17 cellular contexts compared by ENCODE assay signal in the genomic region with DNA sequence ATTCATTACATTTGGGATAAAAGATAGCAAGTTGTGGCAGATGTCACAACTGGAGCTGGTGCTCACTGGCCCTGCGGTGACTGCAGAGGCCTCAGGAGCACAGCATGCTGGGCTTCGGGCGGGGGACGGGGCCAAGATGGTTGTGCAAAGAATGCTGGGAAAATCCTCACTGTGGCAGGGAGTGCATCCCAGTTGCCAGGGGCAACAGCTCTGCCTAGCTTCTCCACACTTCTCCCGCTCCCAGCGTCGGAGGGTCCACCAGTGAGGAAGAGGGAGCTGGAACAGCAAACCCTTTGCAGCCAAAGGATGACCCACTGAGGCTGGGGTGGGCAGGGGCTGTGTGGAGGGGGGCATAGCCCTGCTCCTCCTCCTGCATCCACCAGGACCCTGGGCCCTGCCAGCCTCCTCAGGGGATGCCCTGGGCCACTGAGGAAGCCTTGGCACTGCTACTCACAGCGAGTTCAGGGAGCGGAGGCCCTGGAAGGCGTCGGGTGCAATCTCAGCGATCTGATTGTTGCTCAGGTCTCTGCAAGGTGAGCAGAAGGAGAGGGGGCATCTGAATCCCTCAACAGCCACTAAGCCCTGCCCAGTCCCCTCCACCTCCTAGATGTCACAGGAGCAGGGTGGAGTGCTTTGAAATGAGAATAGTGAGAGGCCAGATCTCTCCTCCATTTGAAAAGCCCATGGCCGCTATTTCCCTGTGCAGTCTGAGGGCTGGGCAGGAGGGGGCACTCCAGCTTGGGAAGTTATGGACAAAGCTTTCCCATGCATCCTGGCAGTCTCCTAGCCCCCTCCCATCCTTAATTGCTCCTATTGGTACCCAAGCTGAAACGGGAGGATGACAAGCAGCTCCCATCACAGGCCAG.
DNase-seq lines count a peak whose midpoint lies in the region; ATAC-seq and TF ChIP-seq lines count a peak whose summit lies in the region.
"Had no signal": no experiment of that assay in that cellular context is flagged by ENCODE, and none has a peak within 500 bp of the region (broad histone marks: within the 10 kb centered on the region; RNA-seq: fewer than 3 reads in every experiment).

No MANE protein-coding gene starts in this region.

- peaks cover 6% of the 10 kb centered on the region for H3K4me1 Mint-ChIP-seq in neural progenitor cell
- H3K4me1 Mint-ChIP-seq: activated CD4-positive, alpha-beta T cell treated with anti-CD3 and anti-CD28 coated beads, Interleukin-2, amount 10 ng/mL, durations not matched to agents 24 days and 14 days; naive thymus-derived CD8-positive, alpha-beta T cell had no signal

- no peak overlapping the region for H3K27ac Mint-ChIP-seq in neural progenitor cell
- H3K27ac Mint-ChIP-seq: activated CD4-positive, alpha-beta T cell treated with anti-CD3 and anti-CD28 coated beads, Interleukin-2, amount 10 ng/mL, durations not matched to agents 24 days and 14 days; naive thymus-derived CD8-positive, alpha-beta T cell had no signal

- TF ChIP-seq CTCF in dorsolateral prefrontal cortex (IDR thresholded peaks at IDR 0.05 in 54 of 56, conservative IDR thresholded peaks at IDR 0.05 in 2 of 56; ENCODE audit: low read depth in 1 of 56, partially characterized antibody in 56 of 56) (no peak), neural progenitor cell (IDR thresholded peaks at IDR 0.05) (peak; percentile 57)

- H3K9me3 ChIP-seq in neural progenitor cell (ENCODE audit: low read depth) = no peaks in the 10 kb centered on the region
- H3K9me3 ChIP-seq: lower lobe of right lung had no signal

- DNase-seq in G401 (ENCODE audit: low spot score) = peak; percentile 93
- peak; percentile 85 for DNase-seq in SK-N-DZ (ENCODE audit: low spot score)
- DNase-seq in dorsolateral prefrontal cortex = peak in 9 of 10 donors; percentile 33 to 84 (median 74)
- DNase-seq in neural progenitor cell (ENCODE audit: low spot score) = peak; percentile 64
- no peak for DNase-seq in activated naive CD4-positive, alpha-beta T cell treated with Interleukin-2 at 50 U/mL for 16 hours
- DNase-seq in AG08395 (ENCODE audit: low spot score) = no peak
- no peak for DNase-seq in DMS153 treated with DMSO at 0.1 percent for 48 hours (lab: John Stamatoyannopoulos, UW; ENCODE audit: unreplicated experiment)
- DNase-seq: activated CD4-positive, alpha-beta T cell treated with anti-CD3 and anti-CD28 coated beads, Interleukin-2, amount 10 ng/mL, durations not matched to agents 24 days and 14 days; activated naive CD4-positive, alpha-beta T cell; COR-L47; GF-D8; lower lobe of right lung; naive thymus-derived CD8-positive, alpha-beta T cell; NCI-H1930; NCI-H524 treated with DMSO at 0.1 percent for 48 hours had no signal

- H3K79me2 ChIP-seq in neural progenitor cell (ENCODE audit: low read depth) = no peaks in the 10 kb centered on the region

- no peaks in the 10 kb centered on the region for H3K9me3 Mint-ChIP-seq in neural progenitor cell
- H3K9me3 Mint-ChIP-seq: activated CD4-positive, alpha-beta T cell treated with anti-CD3 and anti-CD28 coated beads, Interleukin-2, amount 10 ng/mL, durations not matched to agents 24 days and 14 days; naive thymus-derived CD8-positive, alpha-beta T cell had no signal

- peak overlapping the region in 56 of 59 donors; percentile 11 to 86 (median 70) for H3K27ac ChIP-seq in dorsolateral prefrontal cortex
- H3K27ac ChIP-seq in neural progenitor cell = no peak overlapping the region
- H3K27ac ChIP-seq: cardiac muscle cell, lower lobe of right lung had no signal

- no peaks in the 10 kb centered on the region for H4K20me1 ChIP-seq in neural progenitor cell (ENCODE audit: low read depth)

- H3K4me1 ChIP-seq in neural progenitor cell = peaks cover 8% of the 10 kb centered on the region
- H3K4me1 ChIP-seq: lower lobe of right lung had no signal

- no peak for ATAC-seq in HG03135 (IDR thresholded peaks at IDR 0.05; ENCODE audit: unreplicated experiment)
- ATAC-seq: naive thymus-derived CD8-positive, alpha-beta T cell had no signal

- H3K27me3 ChIP-seq in dorsolateral prefrontal cortex (no peaks in the 10 kb centered on the region), neural progenitor cell (no peaks in the 10 kb centered on the region)
- H3K27me3 ChIP-seq: cardiac muscle cell had no signal

- no peak overlapping the region for H3K4me2 ChIP-seq in neural progenitor cell

- no peak overlapping the region for H3K4me3 ChIP-seq in dorsolateral prefrontal cortex
- H3K4me3 ChIP-seq in neural progenitor cell = no peak overlapping the region
- H3K4me3 ChIP-seq: cardiac muscle cell, lower lobe of right lung had no signal

- peaks cover 13% of the 10 kb centered on the region for H3K27me3 Mint-ChIP-seq in neural progenitor cell (ENCODE audit: insufficient read depth, low read depth)
- H3K27me3 Mint-ChIP-seq: activated CD4-positive, alpha-beta T cell treated with anti-CD3 and anti-CD28 coated beads, Interleukin-2, amount 10 ng/mL, durations not matched to agents 24 days and 14 days had no signal

- in situ Hi-C loops in G401 (cut with HindIII; ENCODE audit: low sequenced_read_pairs) = no loop called here

- H3F3A ChIP-seq in neural progenitor cell (ENCODE audit: low read depth) = no peaks in the 10 kb centered on the region

- no peak overlapping the region for H3K9ac ChIP-seq in neural progenitor cell

- intact Hi-C loops in dorsolateral prefrontal cortex (cut with DNase I) = no loop called here

- H2AFZ ChIP-seq in neural progenitor cell (replicated peaks) = no peak overlapping the region

- no peak overlapping the region for H3K4me3 Mint-ChIP-seq in neural progenitor cell
- H3K4me3 Mint-ChIP-seq: activated CD4-positive, alpha-beta T cell treated with anti-CD3 and anti-CD28 coated beads, Interleukin-2, amount 10 ng/mL, durations not matched to agents 24 days and 14 days; naive thymus-derived CD8-positive, alpha-beta T cell had no signal

- no peaks in the 10 kb centered on the region for H3K36me3 ChIP-seq in neural progenitor cell
- H3K36me3 ChIP-seq: cardiac muscle cell, lower lobe of right lung had no signal

- H3K36me3 Mint-ChIP-seq in neural progenitor cell = no peaks in the 10 kb centered on the region
- H3K36me3 Mint-ChIP-seq: naive thymus-derived CD8-positive, alpha-beta T cell had no signal

Comparison
In these comparisons a context has a peak if more than half of its experiments do, and no peak if none do; other contexts are left out.
1. DNase-seq: peak in G401 (single experiment), SK-N-DZ (single experiment), dorsolateral prefrontal cortex (9 of 10) and neural progenitor cell (single experiment); none in activated naive CD4-positive, alpha-beta T cell treated with Interleukin-2 at 50 U/mL for 16 hours (single experiment), AG08395 (single experiment) and DMS153 treated with DMSO at 0.1 percent for 48 hours (single experiment).